ENCODE assay signal across 11 cellular contexts in the genomic region with DNA sequence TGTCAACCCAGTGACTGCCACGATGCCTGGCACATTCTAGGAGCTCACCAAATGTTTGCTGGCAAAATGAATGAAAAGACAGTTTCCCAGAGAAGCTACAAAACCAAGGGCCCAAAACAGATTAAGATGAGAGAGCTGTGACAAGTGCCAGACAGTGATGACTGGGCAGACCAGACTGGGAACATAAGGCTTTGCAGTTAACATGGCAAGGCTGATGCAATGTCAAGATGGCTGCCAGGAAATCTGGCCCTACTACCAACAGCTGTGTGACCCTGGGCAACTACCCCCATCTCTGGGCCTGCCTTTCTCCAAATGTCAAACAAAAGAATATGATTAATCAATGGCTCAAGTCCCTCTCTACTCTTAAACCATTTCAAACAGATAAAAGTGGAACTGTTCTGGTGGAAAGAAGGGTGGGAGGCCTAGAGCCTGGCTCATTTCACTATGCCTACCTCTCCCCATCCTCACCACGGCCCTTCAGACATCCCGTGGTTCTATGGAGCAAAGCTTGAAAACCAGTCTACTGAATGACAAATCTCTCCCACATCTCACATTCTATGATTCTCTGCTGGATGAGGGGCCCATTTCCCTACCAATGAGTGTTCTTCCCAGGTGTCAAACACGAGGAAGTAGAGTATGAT. TPM values are rescaled to one million over a fixed set of nuclear protein-coding genes. Genes with fewer than 3 reads are reported as not detected.
A peak's percentile ranks its signal among the peaks of the same experiment; 100 is the strongest.
DNase-seq lines count a peak whose midpoint lies in the region; ATAC-seq and TF ChIP-seq lines count a peak whose summit lies in the region.
"Had no signal": no experiment of that assay in that cellular context is flagged by ENCODE, and none has a peak within 500 bp of the region (broad histone marks: within the 10 kb centered on the region; RNA-seq: fewer than 3 reads in every experiment).

No MANE protein-coding gene starts in this region.

- no peaks in the 10 kb centered on the region for H3K9me3 Mint-ChIP-seq in activated T-helper 2 cell treated with anti-CD3 and anti-CD28 coated beads, Interferon-gamma antibody, Interleukin-2, Interleukin-4, amounts not matched to agents 10 μg/mL and 5 μg/mL and 100 μg/mL, durations not matched to agents 14 hours and 24 hours and 36 hours

- ATAC-seq in GM21786 (IDR thresholded peaks at IDR 0.05; ENCODE audit: unreplicated experiment) (no peak), right lobe of liver (no peak)

- intact Hi-C loops in activated T-helper 2 cell treated with anti-CD3 and anti-CD28 coated beads, Interferon-gamma antibody, Interleukin-2, Interleukin-4, amounts not matched to agents 10 μg/mL and 5 μg/mL and 100 μg/mL, durations not matched to agents 14 hours and 24 hours and 36 hours (cut with micrococcal nuclease) = no loop called here
- intact Hi-C loops in right lobe of liver (cut with DNase I) = no loop called here

- peaks cover 17% of the 10 kb centered on the region for H3K4me1 Mint-ChIP-seq in activated T-helper 2 cell treated with anti-CD3 and anti-CD28 coated beads, Interferon-gamma antibody, Interleukin-2, Interleukin-4, amounts not matched to agents 10 μg/mL and 5 μg/mL and 100 μg/mL, durations not matched to agents 14 hours and 24 hours and 36 hours (ENCODE audit: low read depth)

- 82% methylated on average over 4 of the region's 4 CpGs for WGBS in right lobe of liver (ENCODE audit: insufficient coverage, low coverage, low lambda C conversion rate, missing lambda C conversion rate)

- no peaks in the 10 kb centered on the region for H3K27me3 ChIP-seq in right lobe of liver

- no peak overlapping the region for H3K4me3 ChIP-seq in right lobe of liver

- H3K36me3 ChIP-seq in right lobe of liver = peaks cover 0 to 4% (median 0%) of the 10 kb centered on the region in 4 donors

- no peaks in the 10 kb centered on the region for H3K27me3 Mint-ChIP-seq in activated T-helper 2 cell treated with anti-CD3 and anti-CD28 coated beads, Interferon-gamma antibody, Interleukin-2, Interleukin-4, amounts not matched to agents 10 μg/mL and 5 μg/mL and 100 μg/mL, durations not matched to agents 14 hours and 24 hours and 36 hours (ENCODE audit: low read depth)

- H3K27ac Mint-ChIP-seq in activated T-helper 2 cell treated with anti-CD3 and anti-CD28 coated beads, Interferon-gamma antibody, Interleukin-2, Interleukin-4, amounts not matched to agents 10 μg/mL and 5 μg/mL and 100 μg/mL, durations not matched to agents 14 hours and 24 hours and 36 hours = peak overlapping the region; percentile 2

- no peak for TF ChIP-seq POLR2A in right lobe of liver (IDR thresholded peaks at IDR 0.05)

- H3K9me3 ChIP-seq in right lobe of liver = no peaks in the 10 kb centered on the region

- H3K4me3 Mint-ChIP-seq in activated T-helper 2 cell treated with anti-CD3 and anti-CD28 coated beads, Interferon-gamma antibody, Interleukin-2, Interleukin-4, amounts not matched to agents 10 μg/mL and 5 μg/mL and 100 μg/mL, durations not matched to agents 14 hours and 24 hours and 36 hours (ENCODE audit: low read depth) = no peak overlapping the region

- peaks cover 30% of the 10 kb centered on the region for H3K36me3 Mint-ChIP-seq in activated T-helper 2 cell treated with anti-CD3 and anti-CD28 coated beads, Interferon-gamma antibody, Interleukin-2, Interleukin-4, amounts not matched to agents 10 μg/mL and 5 μg/mL and 100 μg/mL, durations not matched to agents 14 hours and 24 hours and 36 hours (ENCODE audit: low read depth)

- H3K4me1 ChIP-seq in right lobe of liver = peaks cover 0 to 4% (median 0%) of the 10 kb centered on the region in 4 donors

- DNase-seq in stimulated activated CD4-positive, alpha-beta T cell treated with anti-CD3 and anti-CD28 coated beads, Interleukin-15, amount 100 ng/mL, for 24 hours = peak; percentile 9
- DNase-seq in stimulated activated CD4-positive, alpha-beta T cell treated with anti-CD3 and anti-CD28 coated beads, Interleukin-4, amount 100 ng/mL, for 24 hours = no peak
- no peak for DNase-seq in activated T-helper 2 cell treated with anti-CD3 and anti-CD28 coated beads, Interferon-gamma antibody, Interleukin-2, Interleukin-4, amounts not matched to agents 10 μg/mL and 5 μg/mL and 100 μg/mL, durations not matched to agents 14 hours and 24 hours and 36 hours (ENCODE audit: low spot score)
- DNase-seq in iPS-NIHi7 (ENCODE audit: extremely low spot score) (peak; percentile 8), HuH-7.5 (ENCODE audit: low spot score) (no peak), right lobe of liver (no peak), midbrain (lab: John Stamatoyannopoulos, UW) (no peak)
- DNase-seq: COR-L47, NCI-H2029 treated with DMSO at 0.1 percent for 48 hours, WERI-Rb-1 had no signal

- H3K27ac ChIP-seq in right lobe of liver = no peak overlapping the region
- H3K27ac ChIP-seq: WERI-Rb-1 had no signal

- TF ChIP-seq CTCF in right lobe of liver (IDR thresholded peaks at IDR 0.05) = no peak

RNA-seq across cellular contexts. Expression of a gene that starts 12.8 kb away (rescaled TPM):
- total RNA-seq in activated T-helper 2 cell treated with anti-CD3 and anti-CD28 coated beads, Interferon-gamma antibody, Interleukin-2, Interleukin-4, amounts not matched to agents 10 μg/mL and 5 μg/mL and 100 μg/mL, durations not matched to agents 14 hours and 24 hours and 36 hours = 73.4 and 76.4 TPM in 2 replicates
- total RNA-seq in right lobe of liver = 10 to 100 TPM; 35.7 to 63.2 (median 44.4) TPM

Comparison
In these comparisons a context has a peak if more than half of its experiments do, and no peak if none do; other contexts are left out.
1. DNase-seq: peak in stimulated activated CD4-positive, alpha-beta T cell treated with anti-CD3 and anti-CD28 coated beads, Interleukin-15, amount 100 ng/mL, for 24 hours (single experiment) and iPS-NIHi7 (single experiment); none in stimulated activated CD4-positive, alpha-beta T cell treated with anti-CD3 and anti-CD28 coated beads, Interleukin-4, amount 100 ng/mL, for 24 hours (single experiment), activated T-helper 2 cell treated with anti-CD3 and anti-CD28 coated beads, Interferon-gamma antibody, Interleukin-2, Interleukin-4, amounts not matched to agents 10 μg/mL and 5 μg/mL and 100 μg/mL, durations not matched to agents 14 hours and 24 hours and 36 hours (single experiment), HuH-7.5 (single experiment), right lobe of liver (0 of 3) and midbrain (single experiment).